Comparison of ENCODE assay signal across 1 cellular context in genomic region chr4:165343353-165344191, GRCh38.
TF ChIP-seq lines count a peak whose summit lies in the region.

No MANE protein-coding gene starts in this region.

TF ChIP-seq in HepG2, 621 proteins besides CTCF, POLR2A, EP300 and RAD21 (continued from another document and continues in another):
- TF ChIP-seq ZHX2 (IDR thresholded peaks at IDR 0.05; ENCODE audit: low read depth) (no peak), ZHX2 (CRISPR knock-in tag; IDR thresholded peaks at IDR 0.05; ENCODE audit: borderline replicate concordance) (0 out of 2 replicates have a peak, but pooled peaks have one; percentile 36), GLI4 (CRISPR knock-in tag; IDR thresholded peaks at IDR 0.05; ENCODE audit: borderline replicate concordance) (no peak), THAP7 (CRISPR knock-in tag; IDR thresholded peaks at IDR 0.05) (no peak), ZNF614 (CRISPR knock-in tag; IDR thresholded peaks at IDR 0.05; ENCODE audit: borderline replicate concordance) (no peak), SMAD1 (CRISPR knock-in tag; IDR thresholded peaks at IDR 0.05; ENCODE audit: borderline replicate concordance, low read depth) (no peak), PRDM10 (CRISPR knock-in tag; IDR thresholded peaks at IDR 0.05; ENCODE audit: low read depth) (no peak), PRPF4 (IDR thresholded peaks at IDR 0.05; ENCODE audit: low read depth, low read length, poor library complexity, severe bottlenecking) (no peak), CAMTA2 (CRISPR knock-in tag; IDR thresholded peaks at IDR 0.05; ENCODE audit: borderline replicate concordance) (no peak), TBP (CRISPR knock-in tag; IDR thresholded peaks at IDR 0.05) (no peak), ZNF354B (CRISPR knock-in tag; IDR thresholded peaks at IDR 0.05) (0 out of 2 replicates have a peak, but pooled peaks have one; percentile 69), KIAA2018 (CRISPR knock-in tag; IDR thresholded peaks at IDR 0.05; ENCODE audit: borderline replicate concordance) (no peak), ZNF556 (CRISPR knock-in tag; IDR thresholded peaks at IDR 0.05; ENCODE audit: borderline replicate concordance) (no peak), RFXAP (CRISPR knock-in tag; IDR thresholded peaks at IDR 0.05; ENCODE audit: borderline replicate concordance) (no peak), MED1 (CRISPR knock-in tag; IDR thresholded peaks at IDR 0.05) (peak; percentile 62; the same call in 1 of the 2 replicates), HNRNPLL (IDR thresholded peaks at IDR 0.05; ENCODE audit: low read depth, low read length, poor library complexity, severe bottlenecking) (no peak), ISL2 (CRISPR knock-in tag; IDR thresholded peaks at IDR 0.05) (peak; percentile 33; the same call in 1 of the 2 replicates), ZNF577 (CRISPR knock-in tag; IDR thresholded peaks at IDR 0.05; ENCODE audit: borderline replicate concordance, low read depth) (no peak), NFIC (IDR thresholded peaks at IDR 0.05; ENCODE audit: low read length) (peak; percentile 37; the same call in 1 of the 2 replicates)
- TF ChIP-seq, protein P1, sequence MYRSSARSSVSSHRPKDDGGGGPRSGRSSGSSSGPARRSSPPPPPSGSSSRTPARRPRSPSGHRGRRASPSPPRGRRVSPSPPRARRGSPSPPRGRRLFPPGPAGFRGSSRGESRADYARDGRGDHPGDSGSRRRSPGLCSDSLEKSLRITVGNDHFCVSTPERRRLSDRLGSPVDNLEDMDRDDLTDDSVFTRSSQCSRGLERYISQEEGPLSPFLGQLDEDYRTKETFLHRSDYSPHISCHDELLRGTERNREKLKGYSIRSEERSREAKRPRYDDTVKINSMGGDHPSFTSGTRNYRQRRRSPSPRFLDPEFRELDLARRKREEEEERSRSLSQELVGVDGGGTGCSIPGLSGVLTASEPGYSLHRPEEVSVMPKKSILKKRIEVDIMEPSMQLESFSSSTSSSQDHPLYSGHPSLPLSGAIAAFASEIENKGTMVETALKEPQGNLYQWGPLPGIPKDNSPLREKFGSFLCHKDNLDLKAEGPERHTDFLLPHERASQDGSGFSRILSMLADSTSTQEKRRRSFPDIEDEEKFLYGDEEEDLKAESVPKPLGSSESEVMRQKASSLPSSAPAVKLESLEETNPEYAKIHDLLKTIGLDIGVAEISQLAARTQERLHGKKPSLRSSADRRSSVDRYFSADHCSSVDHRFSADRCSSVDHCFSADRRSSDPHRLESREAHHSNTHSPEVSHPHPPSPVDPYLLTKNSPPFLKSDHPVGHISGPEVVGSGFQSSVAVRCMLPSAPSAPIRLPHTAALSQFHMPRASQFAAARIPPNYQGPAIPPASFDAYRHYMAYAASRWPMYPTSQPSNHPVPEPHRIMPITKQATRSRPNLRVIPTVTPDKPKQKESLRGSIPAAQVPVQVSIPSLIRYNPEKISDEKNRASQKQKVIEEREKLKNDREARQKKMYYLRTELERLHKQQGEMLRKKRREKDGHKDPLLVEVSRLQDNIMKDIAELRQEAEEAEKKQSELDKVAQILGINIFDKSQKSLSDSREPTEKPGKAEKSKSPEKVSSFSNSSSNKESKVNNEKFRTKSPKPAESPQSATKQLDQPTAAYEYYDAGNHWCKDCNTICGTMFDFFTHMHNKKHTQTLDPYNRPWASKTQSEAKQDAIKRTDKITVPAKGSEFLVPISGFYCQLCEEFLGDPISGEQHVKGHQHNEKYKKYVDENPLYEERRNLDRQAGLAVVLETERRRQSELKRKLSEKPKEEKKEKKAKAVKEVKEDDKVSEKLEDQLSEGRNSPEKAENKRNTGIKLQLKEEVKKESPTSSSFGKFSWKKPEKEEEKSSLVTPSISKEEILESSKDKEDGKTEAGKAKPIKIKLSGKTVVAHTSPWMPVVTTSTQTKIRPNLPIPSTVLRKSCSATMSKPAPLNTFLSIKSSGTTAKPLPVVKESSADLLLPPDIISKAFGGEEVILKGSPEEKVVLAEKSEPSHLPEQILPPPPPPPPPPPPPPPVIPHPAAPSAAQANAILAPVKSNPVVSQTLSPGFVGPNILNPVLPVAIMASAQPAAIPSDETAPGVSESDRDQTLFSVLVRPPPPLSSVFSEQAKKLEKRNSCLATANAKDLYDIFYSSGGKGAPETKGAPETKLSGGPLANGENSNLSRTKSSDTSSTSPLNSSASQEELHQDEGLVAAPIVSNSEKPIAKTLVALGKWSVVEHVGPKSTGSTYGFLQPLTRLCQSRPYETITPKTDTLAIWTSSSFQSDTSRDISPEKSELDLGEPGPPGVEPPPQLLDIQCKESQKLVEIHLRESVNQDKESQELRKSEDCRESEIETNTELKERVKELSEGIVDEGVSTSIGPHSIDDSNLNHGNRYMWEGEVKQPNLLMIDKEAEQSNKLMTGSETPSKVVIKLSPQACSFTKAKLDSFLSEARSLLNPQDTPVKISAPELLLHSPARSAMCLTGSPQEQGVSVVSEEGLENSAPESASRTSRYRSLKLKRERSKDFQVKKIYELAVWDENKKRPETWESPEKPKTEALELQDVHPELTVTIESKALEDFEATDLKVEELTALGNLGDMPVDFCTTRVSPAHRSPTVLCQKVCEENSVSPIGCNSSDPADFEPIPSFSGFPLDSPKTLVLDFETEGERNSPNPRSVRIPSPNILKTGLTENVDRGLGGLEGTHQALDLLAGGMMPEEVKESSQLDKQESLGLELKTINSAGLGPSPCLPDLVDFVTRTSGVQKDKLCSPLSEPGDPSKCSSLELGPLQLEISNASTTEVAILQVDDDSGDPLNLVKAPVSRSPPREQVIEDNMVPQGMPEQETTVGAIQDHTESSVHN (CRISPR knock-in tag; IDR thresholded peaks at IDR 0.05) = no peak
- TF ChIP-seq, protein P2, sequence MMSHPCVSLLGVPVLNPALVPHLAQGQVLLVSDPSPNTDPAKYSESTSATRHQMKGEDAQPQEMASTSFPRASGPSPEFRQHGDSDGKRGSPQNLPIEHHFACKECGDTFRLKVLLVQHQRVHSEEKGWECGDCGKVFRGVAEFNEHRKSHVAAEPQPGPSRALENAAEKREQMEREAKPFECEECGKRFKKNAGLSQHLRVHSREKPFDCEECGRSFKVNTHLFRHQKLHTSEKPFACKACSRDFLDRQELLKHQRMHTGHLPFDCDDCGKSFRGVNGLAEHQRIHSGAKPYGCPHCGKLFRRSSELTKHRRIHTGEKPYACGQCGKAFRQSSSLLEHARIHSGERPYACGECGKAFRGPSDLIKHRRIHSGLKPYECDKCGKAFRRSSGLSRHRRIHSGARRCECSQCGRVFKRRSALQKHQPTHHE (CRISPR knock-in tag; IDR thresholded peaks at IDR 0.05; ENCODE audit: borderline replicate concordance) = no peak
